In the genomic region with DNA sequence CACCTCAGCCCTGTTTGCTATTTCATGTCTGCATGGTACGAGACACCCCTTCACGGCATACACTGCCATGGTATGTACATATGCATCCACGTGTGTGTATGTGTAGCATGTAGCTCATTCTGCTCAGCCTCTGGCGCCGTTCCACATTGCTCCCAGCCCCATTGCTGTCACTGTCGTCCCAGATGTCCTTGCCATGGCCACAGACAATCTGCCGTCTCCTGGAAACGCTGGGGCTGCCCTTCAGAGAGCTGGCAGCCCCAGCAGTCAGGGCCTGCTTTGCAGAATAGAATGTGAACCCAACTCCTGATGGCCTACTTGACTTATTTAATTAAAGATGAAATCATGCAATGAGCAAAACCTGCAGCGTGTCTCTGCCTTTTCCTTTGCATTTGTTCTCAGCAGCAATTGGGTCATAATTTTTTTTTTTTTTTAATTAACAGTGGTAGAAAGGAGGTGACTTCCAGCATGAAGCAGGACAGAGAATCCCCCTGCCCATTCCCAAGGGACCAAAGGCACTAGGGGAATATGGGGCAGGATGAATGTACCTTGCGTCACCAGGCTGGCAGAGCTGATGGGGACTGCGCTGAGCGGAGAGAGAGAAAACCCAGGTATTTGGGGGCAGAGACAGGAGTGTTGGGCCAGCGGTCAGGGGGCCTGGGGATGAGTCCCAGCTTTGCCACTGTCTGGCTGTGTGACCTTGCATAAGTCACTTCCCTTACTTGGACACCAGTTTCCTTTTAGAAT, we compare ENCODE assay signal across 18 cellular contexts. TPM values are rescaled to one million over a fixed set of nuclear protein-coding genes. Genes with fewer than 3 reads are reported as not detected.
DNase-seq lines count a peak whose midpoint lies in the region; ATAC-seq, FAIRE-seq and TF ChIP-seq lines count a peak whose summit lies in the region.
"Had no signal": no experiment of that assay in that cellular context is flagged by ENCODE, and none has a peak within 500 bp of the region (broad histone marks: within the 10 kb centered on the region; RNA-seq: fewer than 3 reads in every experiment).

No MANE protein-coding gene starts in this region.

- peaks cover 36% of the 10 kb centered on the region for H3K4me1 Mint-ChIP-seq in astrocyte (ENCODE audit: low read depth, unreplicated experiment)
- H3K4me1 Mint-ChIP-seq: activated naive CD8-positive, alpha-beta T cell treated with anti-CD3 and anti-CD28 coated beads, Interleukin-2, amount 50 U/mL, for 24 hours had no signal

- no peaks in the 10 kb centered on the region for H3K27me3 Mint-ChIP-seq in astrocyte (ENCODE audit: low read depth, unreplicated experiment)

- H3K36me3 ChIP-seq in astrocyte (ENCODE audit: insufficient read depth, low read length) (no peaks in the 10 kb centered on the region), gastrocnemius medialis (peaks cover 0 to 4% of the 10 kb centered on the region in 2 donors)
- H3K36me3 ChIP-seq in effector memory CD4-positive, alpha-beta T cell (ENCODE audit: control insufficient read depth, insufficient read depth, low read length), result no peaks in the 10 kb centered on the region
- H3K36me3 ChIP-seq: colonic mucosa, neutrophil had no signal

- peak; percentile 8 for DNase-seq in NCI-H446 treated with DMSO at 0.1 percent for 48 hours (lab: John Stamatoyannopoulos, UW)
- no peak for DNase-seq in astrocyte (ENCODE audit: low read depth)
- peak; percentile 58 to 84 (median 83) for DNase-seq in right cardiac atrium
- DNase-seq in gastrocnemius medialis, result no peak
- DNase-seq in effector memory CD4-positive, alpha-beta T cell, result no peak
- DNase-seq in NCI-H69 (lab: John Stamatoyannopoulos, UW), result no peak
- DNase-seq in stimulated activated CD4-positive, alpha-beta T cell treated with anti-CD3 and anti-CD28 coated beads, Interleukin-2, amount 100 ng/mL, for 24 hours, result no peak
- DNase-seq: activated naive CD8-positive, alpha-beta T cell treated with anti-CD3 and anti-CD28 coated beads, Interleukin-2, amount 50 U/mL, for 24 hours; colonic mucosa; DND-41; islet precursor cell; MV-4-11; NK-92 treated with Interleukin-12 subunit alpha and Interleukin-12 subunit beta, amount 100 ng/mL, for 24 hours; RPMI8226; trophoblast cell had no signal

- WGBS in right cardiac atrium, result 72% methylated on average over 13 of the region's 13 CpGs

- peak overlapping the region; percentile 47 for H3K27ac Mint-ChIP-seq in astrocyte (ENCODE audit: unreplicated experiment)
- H3K27ac Mint-ChIP-seq: activated naive CD8-positive, alpha-beta T cell treated with anti-CD3 and anti-CD28 coated beads, Interleukin-2, amount 50 U/mL, for 24 hours; T-helper 1 cell treated with Interleukin-12 subunit alpha and Interleukin-12 subunit beta and Interleukin-4 antibody, amounts not matched to agents 30 μg/mL and 1 μg/mL, for 36 hours; WTC11 had no signal

- peaks cover 3% of the 10 kb centered on the region for H3K9me3 Mint-ChIP-seq in astrocyte (ENCODE audit: unreplicated experiment)
- H3K9me3 Mint-ChIP-seq: activated naive CD8-positive, alpha-beta T cell treated with anti-CD3 and anti-CD28 coated beads, Interleukin-2, amount 50 U/mL, for 24 hours; T-helper 1 cell treated with Interleukin-12 subunit alpha and Interleukin-12 subunit beta and Interleukin-4 antibody, amounts not matched to agents 30 μg/mL and 1 μg/mL, for 36 hours; WTC11 had no signal

- H4K20me1 ChIP-seq in astrocyte (ENCODE audit: insufficient read depth, low read length), result no peaks in the 10 kb centered on the region

- in situ Hi-C loops in gastrocnemius medialis (cut with MboI; ENCODE audit: low sequenced_read_pairs in 4 of 4), result no loop called here

- H3K36me3 Mint-ChIP-seq in astrocyte (ENCODE audit: low read depth, unreplicated experiment), result peaks cover 19% of the 10 kb centered on the region
- H3K36me3 Mint-ChIP-seq: WTC11 had no signal

- peaks cover 5% of the 10 kb centered on the region for H3K79me2 ChIP-seq in astrocyte (ENCODE audit: insufficient read depth, low read length)

- TF ChIP-seq POLR2A in gastrocnemius medialis (IDR thresholded peaks at IDR 0.05), result no peak

- TF ChIP-seq CTCF in astrocyte (IDR thresholded peaks at IDR 0.05; ENCODE audit: insufficient read depth, low read depth, low read length), result no peak
- no peak for TF ChIP-seq CTCF in gastrocnemius medialis (IDR thresholded peaks at IDR 0.05 in 4 of 5, conservative IDR thresholded peaks at IDR 0.05 in 1 of 5)

- H2AFZ ChIP-seq in astrocyte (ENCODE audit: low read depth, low read length), result no peak overlapping the region

- ATAC-seq in right cardiac atrium (no peak), gastrocnemius medialis (no peak)
- ATAC-seq: activated naive CD8-positive, alpha-beta T cell treated with anti-CD3 and anti-CD28 coated beads, Interleukin-2, amount 50 U/mL, for 24 hours; WTC11 had no signal

- intact Hi-C loops in right cardiac atrium (cut with DNase I) (no loop called here), gastrocnemius medialis (cut with DNase I; ENCODE audit: low total_unique reads) (no loop called here)

- H3K4me3 Mint-ChIP-seq in astrocyte (ENCODE audit: unreplicated experiment), result no peak overlapping the region
- H3K4me3 Mint-ChIP-seq: activated naive CD8-positive, alpha-beta T cell treated with anti-CD3 and anti-CD28 coated beads, Interleukin-2, amount 50 U/mL, for 24 hours; T-helper 1 cell treated with Interleukin-12 subunit alpha and Interleukin-12 subunit beta and Interleukin-4 antibody, amounts not matched to agents 30 μg/mL and 1 μg/mL, for 36 hours; WTC11 had no signal

- H3K27ac ChIP-seq in astrocyte (ENCODE audit: low read depth, low read length) (no peak overlapping the region), right cardiac atrium (ENCODE audit: low read length) (peak overlapping the region; percentile 46), gastrocnemius medialis (peak overlapping the region; percentile 3 to 86 (median 25))
- no peak overlapping the region for H3K27ac ChIP-seq in effector memory CD4-positive, alpha-beta T cell (ENCODE audit: insufficient read depth, low read length, poor library complexity, severe bottlenecking)
- H3K27ac ChIP-seq: colonic mucosa, neutrophil had no signal

- H3K4me1 ChIP-seq in astrocyte (ENCODE audit: insufficient read depth, low read length) (peaks cover 34% of the 10 kb centered on the region), right cardiac atrium (ENCODE audit: control insufficient read depth, insufficient read depth, low read length) (peaks cover 47% of the 10 kb centered on the region), gastrocnemius medialis (peaks cover 82 to 85% of the 10 kb centered on the region in 2 donors)
- no peaks in the 10 kb centered on the region for H3K4me1 ChIP-seq in effector memory CD4-positive, alpha-beta T cell (ENCODE audit: control insufficient read depth, insufficient read depth, low read length, poor library complexity, severe bottlenecking)
- H3K4me1 ChIP-seq: colonic mucosa had no signal

- no peak for FAIRE-seq in astrocyte (lab: Jason Lieb, UNC)

- H3K27me3 ChIP-seq in astrocyte (ENCODE audit: insufficient read depth, low read length) (no peaks in the 10 kb centered on the region), right cardiac atrium (ENCODE audit: control insufficient read depth, insufficient read depth) (no peaks in the 10 kb centered on the region), gastrocnemius medialis (no peaks in the 10 kb centered on the region)
- H3K27me3 ChIP-seq in effector memory CD4-positive, alpha-beta T cell (replicated peaks; ENCODE audit: control insufficient read depth, insufficient read depth, low read length, poor library complexity, severe bottlenecking), result no peaks in the 10 kb centered on the region
- H3K27me3 ChIP-seq: colonic mucosa, neutrophil had no signal

- H3K4me2 ChIP-seq in astrocyte (ENCODE audit: low read length), result no peak overlapping the region

- no peak overlapping the region for H3K4me3 ChIP-seq in astrocyte (ENCODE audit: insufficient read depth, low read depth, low read length)
- H3K4me3 ChIP-seq in right cardiac atrium (ENCODE audit: low read length), result no peak overlapping the region
- H3K4me3 ChIP-seq in gastrocnemius medialis, result no peak overlapping the region
- H3K4me3 ChIP-seq in effector memory CD4-positive, alpha-beta T cell (ENCODE audit: insufficient read depth, low read depth, low read length, poor library complexity, severe bottlenecking), result no peak overlapping the region
- H3K4me3 ChIP-seq: colonic mucosa had no signal

- H3K9me3 ChIP-seq in astrocyte (ENCODE audit: insufficient read depth, low read depth, low read length), result no peaks in the 10 kb centered on the region
- no peaks in the 10 kb centered on the region for H3K9me3 ChIP-seq in right cardiac atrium (ENCODE audit: control insufficient read depth, low read length)
- no peaks in the 10 kb centered on the region for H3K9me3 ChIP-seq in gastrocnemius medialis
- H3K9me3 ChIP-seq in effector memory CD4-positive, alpha-beta T cell (ENCODE audit: control insufficient read depth, low read length), result no peaks in the 10 kb centered on the region
- H3K9me3 ChIP-seq: colonic mucosa, neutrophil had no signal

- H3K9ac ChIP-seq in astrocyte (ENCODE audit: low read length), result no peak overlapping the region

RNA-seq across cellular contexts. Expression of a gene that starts 49.2 kb away (rescaled TPM):
- total RNA-seq in astrocyte (42.9 and 43.5 TPM in 2 replicates), right cardiac atrium (10 to 100 TPM; 19.8 to 37.0 (median 23.3) TPM), gastrocnemius medialis (10 to 100 TPM; 11.5 to 31.6 (median 16.3) TPM)
- polyA plus RNA-seq in right cardiac atrium, result 14.9 TPM

Comparison
In these comparisons a context has a peak if more than half of its experiments do, and no peak if none do; other contexts are left out.
1. DNase-seq: peak in NCI-H446 treated with DMSO at 0.1 percent for 48 hours (single experiment) and right cardiac atrium (3 of 3); none in astrocyte (single experiment), gastrocnemius medialis (0 of 2), effector memory CD4-positive, alpha-beta T cell (0 of 3), NCI-H69 (single experiment) and stimulated activated CD4-positive, alpha-beta T cell treated with anti-CD3 and anti-CD28 coated beads, Interleukin-2, amount 100 ng/mL, for 24 hours (0 of 2).
2. H3K27ac ChIP-seq: peak in right cardiac atrium (single experiment) and gastrocnemius medialis (4 of 4); none in astrocyte (single experiment) and effector memory CD4-positive, alpha-beta T cell (single experiment).